In the genomic region with DNA sequence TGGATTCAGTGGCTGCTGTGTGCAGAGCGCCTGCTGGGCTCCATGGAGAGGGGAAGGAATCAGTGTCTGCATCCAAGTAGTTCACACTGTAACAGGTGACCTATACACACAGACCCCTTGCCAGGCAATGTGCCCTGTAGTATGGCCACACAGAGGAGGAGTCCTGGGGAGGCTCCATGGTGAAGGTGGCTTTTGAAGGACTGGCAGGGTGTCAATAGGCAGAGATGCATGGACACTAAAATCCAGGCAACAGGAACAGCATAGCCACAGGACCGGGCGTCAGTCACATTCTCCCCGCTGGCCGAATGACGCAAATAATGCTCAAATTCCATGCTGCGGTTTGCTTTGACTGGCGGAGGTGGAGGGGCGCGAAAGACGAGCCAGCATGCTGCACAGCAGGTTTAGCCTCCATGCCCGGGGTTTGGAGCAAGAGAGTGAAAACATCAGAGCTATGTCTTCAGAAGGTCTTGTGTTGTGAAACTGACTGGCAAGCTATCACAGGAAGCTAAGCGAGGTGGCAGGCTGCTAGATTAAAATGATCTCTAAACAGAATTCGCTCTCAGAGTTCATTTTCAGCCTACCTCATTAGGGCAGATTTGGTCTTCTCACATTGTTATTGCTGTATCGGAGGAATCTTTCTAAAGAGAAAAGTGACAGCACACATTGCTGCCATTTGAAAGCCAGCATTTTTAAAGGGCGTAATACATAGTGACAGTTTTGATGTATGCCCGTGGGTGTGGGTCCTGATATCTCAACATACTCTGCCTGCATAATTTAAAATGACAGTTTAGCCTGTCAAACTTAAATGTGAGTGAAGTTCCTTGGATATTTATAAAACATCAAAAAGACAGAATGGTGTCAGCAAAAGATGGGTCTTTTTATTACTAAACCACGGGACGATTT, we compare ENCODE assay signal across 8 cellular contexts. TPM values are rescaled to one million over a fixed set of nuclear protein-coding genes. Genes with fewer than 3 reads are reported as not detected.
A peak's percentile ranks its signal among the peaks of the same experiment; 100 is the strongest.
DNase-seq lines count a peak whose midpoint lies in the region; ATAC-seq, FAIRE-seq and TF ChIP-seq lines count a peak whose summit lies in the region.

No MANE protein-coding gene starts in this region.

- ATAC-seq in Right ventricle myocardium superior (ENCODE audit: poor library complexity) (peak; percentile 69), pancreas (peak; percentile 51 to 65 (median 60)), HG03139 (IDR thresholded peaks at IDR 0.05; ENCODE audit: unreplicated experiment) (no peak)

- intact Hi-C loops in Right ventricle myocardium superior (cut with DNase I) = no loop called here
- intact Hi-C loops in pancreas (cut with DNase I) = no loop called here
- intact Hi-C loops in testis (cut with DNase I; ENCODE audit: low total_unique reads) = no loop called here

- H3K4me3 Mint-ChIP-seq in activated naive CD8-positive, alpha-beta T cell = peak overlapping the region; percentile 100

- H3K36me3 Mint-ChIP-seq in activated naive CD8-positive, alpha-beta T cell = no peaks in the 10 kb centered on the region

- H3K9me3 Mint-ChIP-seq in activated naive CD8-positive, alpha-beta T cell (ENCODE audit: low read depth) = no peaks in the 10 kb centered on the region

- no peak for TF ChIP-seq CTCF in pancreas (IDR thresholded peaks at IDR 0.05)
- no peak for TF ChIP-seq CTCF in testis (IDR thresholded peaks at IDR 0.05)

- peak overlapping the region; percentile 93 for H3K4me3 ChIP-seq in HUES6 (ENCODE audit: low read depth, low read length)
- peak overlapping the region; percentile 62 to 82 (median 72) for H3K4me3 ChIP-seq in pancreas
- peak overlapping the region; percentile 82 to 88 for H3K4me3 ChIP-seq in testis

- WGBS in pancreas, 2 donors = 3 to 7% methylated on average over 19 of the region's 19 CpGs
- 2 to 20% methylated on average over 13 to 19 of the region's 19 CpGs for WGBS in testis, 2 donors

- H3K36me3 ChIP-seq in HUES6 (ENCODE audit: control insufficient read depth, insufficient read depth, low read length) (no peaks in the 10 kb centered on the region), pancreas (no peaks in the 10 kb centered on the region), testis (ENCODE audit: low read depth, missing control alignments) (no peaks in the 10 kb centered on the region)

- no peaks in the 10 kb centered on the region for H3K9me3 ChIP-seq in HUES6 (ENCODE audit: control insufficient read depth, insufficient read depth, low read depth, low read length)
- no peaks in the 10 kb centered on the region for H3K9me3 ChIP-seq in pancreas
- H3K9me3 ChIP-seq in testis = no peaks in the 10 kb centered on the region

- H3K4me1 ChIP-seq in HUES6 (ENCODE audit: control insufficient read depth, insufficient read depth, low read length) = peaks cover 12% of the 10 kb centered on the region
- H3K4me1 ChIP-seq in pancreas = peaks cover 13 to 16% (median 15%) of the 10 kb centered on the region in 3 donors
- H3K4me1 ChIP-seq in testis = peaks cover 19% of the 10 kb centered on the region

- peak overlapping the region; percentile 91 for H3K9ac ChIP-seq in HUES6 (ENCODE audit: low read length)

- H3K27me3 Mint-ChIP-seq in activated naive CD8-positive, alpha-beta T cell = no peaks in the 10 kb centered on the region

- H3K27ac ChIP-seq in HUES6 (ENCODE audit: low read depth, low read length) (no peak overlapping the region), pancreas (peak overlapping the region; percentile 80 to 88 (median 82)), testis (peak overlapping the region; percentile 75 to 89)

- H3K4me1 Mint-ChIP-seq in activated naive CD8-positive, alpha-beta T cell (ENCODE audit: low read depth) = peaks cover 51% of the 10 kb centered on the region

- H3K27ac Mint-ChIP-seq in activated naive CD8-positive, alpha-beta T cell = peak overlapping the region; percentile 100

- H3K27me3 ChIP-seq in HUES6 (ENCODE audit: control insufficient read depth, insufficient read depth, low read length) = no peaks in the 10 kb centered on the region
- no peaks in the 10 kb centered on the region for H3K27me3 ChIP-seq in pancreas
- H3K27me3 ChIP-seq in testis = no peaks in the 10 kb centered on the region

- no peak for TF ChIP-seq POLR2A in testis (IDR thresholded peaks at IDR 0.05)

- peak; percentile 65 to 68 for DNase-seq in AML-193 (lab: John Stamatoyannopoulos, UW)
- peak; percentile 96 for DNase-seq in SK-MEL-5 (ENCODE audit: low read depth, low spot score)
- peak; percentile 73 for DNase-seq in Right ventricle myocardium superior
- DNase-seq in pancreas = peak in 5 of 6 donors; percentile 39 to 71 (median 55)
- peak; percentile 68 for DNase-seq in testis

- no peak for FAIRE-seq in pancreas (lab: Jason Lieb, UNC)

- in situ Hi-C loops in SK-MEL-5 (cut with HindIII; ENCODE audit: low pct_unique_long_range_greater_than_20kb, low sequenced_read_pairs) = no loop called here

RNA-seq across cellular contexts. Expression of gene CHMP1B, which starts 1.1 kb away (rescaled TPM):
- 163 and 180 TPM in 2 replicates for total RNA-seq in SK-MEL-5 (2014; rRNA removed; shearing (Covaris generic))
- polyA plus RNA-seq in SK-MEL-5 (2015; cell fraction: cytosol; rRNA removed) = 143 and 152 TPM in 2 replicates
- 96.1 and 126 TPM in 2 replicates for polyA plus RNA-seq in SK-MEL-5 (2015; cell fraction: nucleus; rRNA removed)
- total RNA-seq in Right ventricle myocardium superior (26.5 TPM), pancreas (10 to 100 TPM; 10.4 to 22.0 (median 13.3) TPM), testis (10 to 100 TPM; 39.1 to 50.0 TPM)
- polyA plus RNA-seq in pancreas (10 to 100 TPM in 1 of 2 donors, 1 to 10 TPM in 1; 9.5 to 19.6 TPM), testis (ENCODE audit: insufficient read depth, low read depth, low replicate concordance) (32.8 TPM)

RNA-seq across cellular contexts. Expression of gene MPPE1, which starts 58.0 kb away (rescaled TPM):
- 21.7 and 29.8 TPM in 2 replicates for total RNA-seq in SK-MEL-5 (2014; rRNA removed; shearing (Covaris generic))
- polyA plus RNA-seq in SK-MEL-5 (2015; cell fraction: cytosol; rRNA removed) = 21.1 and 33.1 TPM in 2 replicates
- polyA plus RNA-seq in SK-MEL-5 (2015; cell fraction: nucleus; rRNA removed) = 137 and 139 TPM in 2 replicates
- total RNA-seq in Right ventricle myocardium superior (35.7 TPM), pancreas (10 to 100 TPM; 20.7 to 30.4 (median 24.8) TPM), testis (10 to 100 TPM; 28.3 to 37.5 TPM)
- polyA plus RNA-seq in pancreas (10 to 100 TPM; 24.8 to 43.2 TPM), testis (ENCODE audit: insufficient read depth, low read depth, low replicate concordance) (32.8 TPM)
